ENCODE assay signal across 24 cellular contexts in genomic region chr5:132965120-132965519, GRCh38. TPM values are rescaled to one million over a fixed set of nuclear protein-coding genes. Genes with fewer than 3 reads are reported as not detected.
DNase-seq lines count a peak whose midpoint lies in the region; ATAC-seq and TF ChIP-seq lines count a peak whose summit lies in the region.
"Had no signal": no experiment of that assay in that cellular context is flagged by ENCODE, and none has a peak within 500 bp of the region (broad histone marks: within the 10 kb centered on the region; RNA-seq: fewer than 3 reads in every experiment).

No MANE protein-coding gene starts in this region.

- H3K27me3 ChIP-seq in heart left ventricle = no peaks in the 10 kb centered on the region

- peak overlapping the region; percentile 98 for H3K27ac ChIP-seq in C4-2B
- no peak overlapping the region for H3K27ac ChIP-seq in heart left ventricle
- H3K27ac ChIP-seq: GM23248 had no signal

- 93 to 98% (median 95%) methylated on average over 4 of the region's 4 CpGs for WGBS in heart left ventricle, 4 donors

- H3K27me3 Mint-ChIP-seq in IgD-negative memory B cell = no peaks in the 10 kb centered on the region
- H3K27me3 Mint-ChIP-seq in central memory CD8-positive, alpha-beta T cell = no peaks in the 10 kb centered on the region
- H3K27me3 Mint-ChIP-seq in naive thymus-derived CD8-positive, alpha-beta T cell = no peaks in the 10 kb centered on the region
- H3K27me3 Mint-ChIP-seq: CD4-positive, CD25-positive, alpha-beta regulatory T cell had no signal

- H3K9me3 Mint-ChIP-seq in IgD-negative memory B cell = no peaks in the 10 kb centered on the region
- H3K9me3 Mint-ChIP-seq in central memory CD8-positive, alpha-beta T cell = no peaks in the 10 kb centered on the region
- no peaks in the 10 kb centered on the region for H3K9me3 Mint-ChIP-seq in naive thymus-derived CD8-positive, alpha-beta T cell
- H3K9me3 Mint-ChIP-seq: HFFc6 had no signal

- no peaks in the 10 kb centered on the region for H3K36me3 ChIP-seq in heart left ventricle

- DNase-seq in central memory CD8-positive, alpha-beta T cell (ENCODE audit: low spot score in 2 of 2) = no peak
- no peak for DNase-seq in naive thymus-derived CD8-positive, alpha-beta T cell
- no peak for DNase-seq in activated effector memory CD4-positive, alpha-beta T cell treated with anti-CD3 and anti-CD28 coated beads, Interleukin-2, amount 50 U/mL, for 16 hours
- DNase-seq in glomerular visceral epithelial cell (ENCODE audit: extremely low spot score) (no peak), heart left ventricle (no peak)
- DNase-seq: CD4-positive, CD25-positive, alpha-beta regulatory T cell; COR-L47; DMS53; GM23248; H9; HFFc6; Karpas-422; NCI-H1092; NCI-H1436; NCI-H187; NCI-H2171 treated with DMSO at 0.1 percent for 48 hours; NCI-H345; NCI-H510A treated with DMSO at 0.1 percent for 48 hours; NCI-H748 treated with DMSO at 0.1 percent for 48 hours; NK-92 treated with Interleukin-12 subunit alpha and Interleukin-12 subunit beta, amount 100 ng/mL, for 24 hours; PC-3; SK-N-SH had no signal

- POLR2A ChIA-PET in naive thymus-derived CD8-positive, alpha-beta T cell (lab: Charles Lee) = interaction anchor here (2.2 kb wide), 1 partner anchor 474 kb away, joined by 5 read pairs; the partner anchor contains the start of gene IRF1

- intact Hi-C loops in heart left ventricle (cut with DNase I) = loop anchor here in 1 of 10 donors (10.0 kb wide), 2 partner anchors 70 to 90 kb away; partner anchors contain the start of gene HSPA4

- peak overlapping the region in 3 of 4 donors; percentile 12 to 91 (median 27) for H3K4me3 Mint-ChIP-seq in IgD-negative memory B cell
- no peak overlapping the region for H3K4me3 Mint-ChIP-seq in central memory CD8-positive, alpha-beta T cell
- peak overlapping the region in 3 of 10 donors; percentile 28 to 86 (median 34) for H3K4me3 Mint-ChIP-seq in naive thymus-derived CD8-positive, alpha-beta T cell

- TF ChIP-seq CTCF in C4-2B (conservative IDR thresholded peaks at IDR 0.05) (no peak), heart left ventricle (IDR thresholded peaks at IDR 0.05) (no peak)

- no peak for ATAC-seq in central memory CD8-positive, alpha-beta T cell (replicated peaks; ENCODE audit: extremely low read depth, poor library complexity, severe bottlenecking)
- ATAC-seq in naive thymus-derived CD8-positive, alpha-beta T cell = no peak
- ATAC-seq in heart left ventricle = no peak
- ATAC-seq: PC-3 had no signal

- peaks cover 2% of the 10 kb centered on the region for H3K36me3 Mint-ChIP-seq in IgD-negative memory B cell
- peaks cover 9% of the 10 kb centered on the region for H3K36me3 Mint-ChIP-seq in central memory CD8-positive, alpha-beta T cell (ENCODE audit: insufficient read depth)
- H3K36me3 Mint-ChIP-seq in naive thymus-derived CD8-positive, alpha-beta T cell = peaks cover 0 to 2% (median under 1%) of the 10 kb centered on the region in 3 donors
- H3K36me3 Mint-ChIP-seq: CD4-positive, CD25-positive, alpha-beta regulatory T cell had no signal

- H3K4me1 Mint-ChIP-seq in IgD-negative memory B cell = peaks cover 18 to 22% (median 21%) of the 10 kb centered on the region in 3 donors
- peaks cover 17% of the 10 kb centered on the region for H3K4me1 Mint-ChIP-seq in central memory CD8-positive, alpha-beta T cell
- peaks cover 3 to 26% (median 22%) of the 10 kb centered on the region in 4 donors for H3K4me1 Mint-ChIP-seq in naive thymus-derived CD8-positive, alpha-beta T cell

- no peaks in the 10 kb centered on the region for H3K9me3 ChIP-seq in heart left ventricle
- H3K9me3 ChIP-seq: SK-N-SH had no signal

- peak overlapping the region in 1 of 3 donors; percentile 88 for H3K27ac Mint-ChIP-seq in IgD-negative memory B cell
- H3K27ac Mint-ChIP-seq in central memory CD8-positive, alpha-beta T cell (ENCODE audit: low read depth) = peak overlapping the region; percentile 95
- peak overlapping the region in 7 of 10 donors; percentile 19 to 98 (median 67) for H3K27ac Mint-ChIP-seq in naive thymus-derived CD8-positive, alpha-beta T cell

- H3K4me1 ChIP-seq in heart left ventricle = peaks cover 0 to 31% (median 20%) of the 10 kb centered on the region in 12 donors

- TF ChIP-seq POLR2A in heart left ventricle (IDR thresholded peaks at IDR 0.05) = no peak

- no peak overlapping the region for H3K4me3 ChIP-seq in heart left ventricle

RNA-seq across cellular contexts. Expression of gene AFF4, which starts 1.7 kb away (rescaled TPM):
- polyA plus RNA-seq in IgD-negative memory B cell (28.5 TPM), heart left ventricle (10 to 100 TPM in 1 of 2 donors, 1 to 10 TPM in 1; 6.7 to 24.8 TPM)
- total RNA-seq in naive thymus-derived CD8-positive, alpha-beta T cell = 10 to 100 TPM; 70.3 to 74.4 TPM
- polyA plus RNA-seq in naive thymus-derived CD8-positive, alpha-beta T cell = 10 to 100 TPM; 16.5 to 20.9 (median 17.7) TPM
- total RNA-seq in heart left ventricle = 10 to 100 TPM; 33.1 to 65.8 (median 53.4) TPM
